ENCODE assay signal across 1 cellular context in genomic region chr19:32630338-32630737, GRCh38.
TF ChIP-seq lines count a peak whose summit lies in the region.

No MANE protein-coding gene starts in this region.

TF ChIP-seq in SK-N-SH, 30 proteins besides CTCF, POLR2A, EP300 and RAD21 (continued from another document):
- TF ChIP-seq USF2 (IDR thresholded peaks at IDR 0.05; ENCODE audit: borderline replicate concordance, low read depth, low read length) (no peak), RFX5 (IDR thresholded peaks at IDR 0.05; ENCODE audit: low read length) (no peak), NRF1 (IDR thresholded peaks at IDR 0.05; ENCODE audit: low read depth, low read length) (no peak), SMC3 (IDR thresholded peaks at IDR 0.05; ENCODE audit: low read depth, low read length) (no peak), GATA2 (CRISPR knock-in tag; IDR thresholded peaks at IDR 0.05) (no peak)
